13 cellular contexts compared by ENCODE assay signal in the genomic region with DNA sequence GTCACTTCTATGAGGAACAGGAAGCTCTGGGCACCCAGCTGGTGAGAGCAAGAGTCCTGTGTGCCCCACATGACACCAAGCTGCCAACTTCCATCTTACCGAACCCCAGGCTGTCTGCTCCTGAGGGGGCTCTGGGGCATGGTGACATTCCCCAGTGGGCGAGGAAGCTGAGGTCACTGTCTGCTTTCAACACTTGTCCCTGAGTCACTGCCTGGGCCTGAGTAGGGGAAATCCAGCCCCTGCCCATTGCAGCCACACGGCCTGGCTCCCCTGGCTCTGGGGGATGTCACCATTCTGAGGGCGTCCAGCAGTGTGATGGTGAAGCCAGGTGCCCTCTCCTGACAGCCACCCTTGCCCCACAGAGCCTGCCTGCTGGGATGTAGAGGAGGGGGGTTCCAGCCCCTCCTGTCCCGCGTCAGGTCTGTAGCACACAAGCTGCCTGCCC.
DNase-seq lines count a peak whose midpoint lies in the region; ATAC-seq, FAIRE-seq and TF ChIP-seq lines count a peak whose summit lies in the region.
"Had no signal": no experiment of that assay in that cellular context is flagged by ENCODE, and none has a peak within 500 bp of the region (broad histone marks: within the 10 kb centered on the region; RNA-seq: fewer than 3 reads in every experiment).

No MANE protein-coding gene starts in this region.

- H3K4me1 ChIP-seq in astrocyte (ENCODE audit: insufficient read depth, low read length) = peaks cover 10% of the 10 kb centered on the region
- peaks cover 56% of the 10 kb centered on the region for H3K4me1 ChIP-seq in mucosa of stomach (ENCODE audit: control insufficient read depth, insufficient read depth, low read length)
- H3K4me1 ChIP-seq in osteoblast (ENCODE audit: insufficient read depth, low read length) = peaks cover 6% of the 10 kb centered on the region

- H3K4me1 Mint-ChIP-seq in astrocyte (ENCODE audit: low read depth, unreplicated experiment) = peaks cover 16% of the 10 kb centered on the region

- ATAC-seq in HG03045 (IDR thresholded peaks at IDR 0.05; ENCODE audit: unreplicated experiment) = peak; percentile 44
- ATAC-seq in HG03460 (IDR thresholded peaks at IDR 0.05; ENCODE audit: unreplicated experiment) = no peak

- H3K36me3 Mint-ChIP-seq in astrocyte (ENCODE audit: low read depth, unreplicated experiment) = peaks cover 9% of the 10 kb centered on the region

- no peak overlapping the region for H3K27ac ChIP-seq in astrocyte (ENCODE audit: low read depth, low read length)
- no peak overlapping the region for H3K27ac ChIP-seq in osteoblast (ENCODE audit: low read depth, low read length)

- H3K4me2 ChIP-seq in astrocyte (ENCODE audit: low read length) (peak overlapping the region; percentile 2), osteoblast (ENCODE audit: insufficient read depth, low read length) (no peak overlapping the region)

- H4K20me1 ChIP-seq in astrocyte (ENCODE audit: insufficient read depth, low read length) (no peaks in the 10 kb centered on the region), osteoblast (ENCODE audit: insufficient read depth, low read length) (no peaks in the 10 kb centered on the region)

- H3K4me3 ChIP-seq in astrocyte (ENCODE audit: insufficient read depth, low read depth, low read length) (no peak overlapping the region), mucosa of stomach (ENCODE audit: low read length) (no peak overlapping the region), osteoblast (ENCODE audit: insufficient read depth, low read length) (no peak overlapping the region)

- H3K79me2 ChIP-seq in astrocyte (ENCODE audit: insufficient read depth, low read length) (no peaks in the 10 kb centered on the region), osteoblast (ENCODE audit: insufficient read depth, low read length) (no peaks in the 10 kb centered on the region)

- peak; percentile 93 for DNase-seq in CD1c-positive myeloid dendritic cell (ENCODE audit: extremely low spot score)
- DNase-seq in astrocyte (ENCODE audit: low read depth) = no peak
- no peak for DNase-seq in osteoblast (ENCODE audit: insufficient read length, low spot score, missing footprints)
- DNase-seq in occipital lobe (lab: John Stamatoyannopoulos, UW) = no peak
- DNase-seq in NCI-H146 treated with DMSO at 0.1 percent for 48 hours (lab: John Stamatoyannopoulos, UW; ENCODE audit: unreplicated experiment) = no peak
- DNase-seq: activated T-cell treated with anti-CD3 and anti-CD28 coated beads, Interleukin-2, amount 50 U/mL, for 48 hours; NCI-H1105 treated with DMSO at 0.1 percent for 48 hours; NCI-H524 treated with DMSO at 0.1 percent for 48 hours; SIG-M5 had no signal

- no peaks in the 10 kb centered on the region for H3K27me3 ChIP-seq in astrocyte (ENCODE audit: insufficient read depth, low read length)
- no peaks in the 10 kb centered on the region for H3K27me3 ChIP-seq in mucosa of stomach (ENCODE audit: control insufficient read depth, insufficient read depth, low read length)
- no peaks in the 10 kb centered on the region for H3K27me3 ChIP-seq in osteoblast (ENCODE audit: insufficient read depth, low read length)

- peaks cover 10% of the 10 kb centered on the region for H3K9me3 Mint-ChIP-seq in astrocyte (ENCODE audit: unreplicated experiment)

- peaks cover 5% of the 10 kb centered on the region for H3K9me3 ChIP-seq in astrocyte (ENCODE audit: insufficient read depth, low read depth, low read length)
- H3K9me3 ChIP-seq in mucosa of stomach (ENCODE audit: control insufficient read depth, low read length) = no peaks in the 10 kb centered on the region
- no peaks in the 10 kb centered on the region for H3K9me3 ChIP-seq in osteoblast (ENCODE audit: low read depth, low read length)

- no peak for FAIRE-seq in astrocyte (lab: Jason Lieb, UNC)
- FAIRE-seq: frontal cortex had no signal

- TF ChIP-seq CTCF in astrocyte (IDR thresholded peaks at IDR 0.05; ENCODE audit: insufficient read depth, low read depth, low read length) = no peak
- no peak for TF ChIP-seq CTCF in osteoblast (IDR thresholded peaks at IDR 0.05; ENCODE audit: extremely low read depth, low read depth, low read length)

- H3K9ac ChIP-seq in astrocyte (ENCODE audit: low read length) (no peak overlapping the region), mucosa of stomach (ENCODE audit: low read length) (peak overlapping the region; percentile 49)

- H3K36me3 ChIP-seq in astrocyte (ENCODE audit: insufficient read depth, low read length) = no peaks in the 10 kb centered on the region
- H3K36me3 ChIP-seq in mucosa of stomach (ENCODE audit: control insufficient read depth, insufficient read depth, low read length) = no peaks in the 10 kb centered on the region
- H3K36me3 ChIP-seq in osteoblast (ENCODE audit: insufficient read depth, low read length) = no peaks in the 10 kb centered on the region

- H2AFZ ChIP-seq in astrocyte (ENCODE audit: low read depth, low read length) (peak overlapping the region; percentile 34), osteoblast (ENCODE audit: low read length) (no peak overlapping the region)

- no peaks in the 10 kb centered on the region for H3K27me3 Mint-ChIP-seq in astrocyte (ENCODE audit: low read depth, unreplicated experiment)

- no peak overlapping the region for H3K27ac Mint-ChIP-seq in astrocyte (ENCODE audit: unreplicated experiment)

- H3K4me3 Mint-ChIP-seq in astrocyte (ENCODE audit: unreplicated experiment) = no peak overlapping the region
